Comparison of ENCODE assay signal across 22 cellular contexts in the genomic region with DNA sequence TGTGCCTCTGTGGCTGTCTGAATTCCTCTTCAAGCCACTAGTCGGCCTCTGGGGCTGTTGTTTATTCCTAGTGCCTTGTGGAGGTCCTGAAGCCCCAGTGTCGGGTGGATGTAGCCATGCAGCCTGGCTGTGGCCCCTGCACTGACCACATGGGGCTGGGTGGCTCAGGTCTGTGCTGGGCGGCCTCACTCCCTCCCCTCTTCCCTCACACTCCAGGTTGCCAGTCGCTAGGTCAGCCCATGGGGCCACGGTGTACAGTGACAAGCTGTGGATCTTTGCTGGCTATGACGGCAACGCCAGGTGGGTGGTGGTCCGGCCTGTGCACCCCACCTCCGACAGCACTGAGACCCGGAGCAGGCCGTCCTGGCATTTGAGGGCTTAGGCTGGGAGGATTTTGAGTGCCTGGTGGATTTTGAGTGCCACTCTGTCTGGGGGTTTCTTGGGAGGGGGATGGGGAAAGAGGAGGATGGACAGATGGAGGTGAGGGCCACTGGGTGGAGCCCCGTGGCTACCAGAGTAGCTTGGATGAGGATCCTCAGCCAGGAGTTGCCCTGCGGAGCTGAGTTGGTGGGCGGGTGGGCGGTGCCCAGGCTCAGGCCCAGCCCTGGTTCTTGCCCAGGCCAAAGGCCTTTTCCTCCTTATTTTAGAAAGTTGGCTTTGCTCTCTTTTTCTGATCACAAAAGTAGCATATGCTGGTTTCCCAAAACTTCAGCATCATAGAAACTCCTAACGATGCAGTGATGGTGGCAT. TPM values are rescaled to one million over a fixed set of nuclear protein-coding genes. Genes with fewer than 3 reads are reported as not detected.
"Had no signal": no experiment of that assay in that cellular context is flagged by ENCODE, and none has a peak within 500 bp of the region (broad histone marks: within the 10 kb centered on the region; RNA-seq: fewer than 3 reads in every experiment).

No MANE protein-coding gene starts in this region.

- H3K4me3 Mint-ChIP-seq: memory B cell, mesothelial cell of epicardium, natural killer cell had no signal

- H3K27ac Mint-ChIP-seq: memory B cell, mesothelial cell of epicardium, natural killer cell had no signal

- H3K36me3 ChIP-seq: ovary, uterus had no signal

- H3K9me3 ChIP-seq: gastrocnemius medialis, heart right ventricle, left ventricle myocardium inferior, lower lobe of right lung, ovary, right atrium auricular region, sigmoid colon, uterus had no signal

- H3K4me1 ChIP-seq: gastrocnemius medialis, left ventricle myocardium inferior, lower lobe of right lung had no signal

- DNase-seq: effector CD4-positive, alpha-beta T cell; gastrocnemius medialis; heart right ventricle; hypothalamus; islet precursor cell; left ventricle myocardium inferior; lower lobe of right lung; natural killer cell; nucleus accumbens; ovary; sigmoid colon; stimulated activated CD4-positive, alpha-beta T cell treated with anti-CD3 and anti-CD28 coated beads, Interleukin-2, amount 100 ng/mL, for 24 hours; stimulated activated naive CD4-positive, alpha-beta T cell treated with Interleukin-2 at 50 U/mL for 16 hours; trophoblast cell; uterus had no signal

- ATAC-seq: gastrocnemius medialis, lower lobe of right lung, natural killer cell had no signal

- H3K4me3 ChIP-seq: coronary artery, gastrocnemius medialis, heart right ventricle, left ventricle myocardium inferior, lower lobe of right lung, ovary, right atrium auricular region, sigmoid colon, skin epidermis, uterus had no signal

- H3K9me3 Mint-ChIP-seq: memory B cell, mesothelial cell of epicardium, natural killer cell, neural crest cell had no signal

- H3K27me3 Mint-ChIP-seq: memory B cell had no signal

- H3K27ac ChIP-seq: coronary artery, gastrocnemius medialis, heart right ventricle, left ventricle myocardium inferior, lower lobe of right lung, right atrium auricular region, sigmoid colon, skin epidermis, uterus had no signal

- H3K36me3 Mint-ChIP-seq: natural killer cell had no signal

- H3K27me3 ChIP-seq: gastrocnemius medialis, heart right ventricle, ovary, right atrium auricular region, sigmoid colon, uterus had no signal

RNA-seq across cellular contexts. Expression of gene P2RX6, which starts 26.2 kb away (rescaled TPM):
- total RNA-seq: dermis microvascular lymphatic vessel endothelial cell had no signal

RNA-seq across cellular contexts. Expression of gene SLC7A4, which starts 43.6 kb away (rescaled TPM):
- total RNA-seq: dermis microvascular lymphatic vessel endothelial cell, gastrocnemius medialis, natural killer cell had no signal
